9 cellular contexts compared by ENCODE assay signal in genomic region chr4:48194986-48195773, GRCh38.
DNase-seq lines count a peak whose midpoint lies in the region; ATAC-seq and TF ChIP-seq lines count a peak whose summit lies in the region.
"Had no signal": no experiment of that assay in that cellular context is flagged by ENCODE, and none has a peak within 500 bp of the region (broad histone marks: within the 10 kb centered on the region; RNA-seq: fewer than 3 reads in every experiment).

No MANE protein-coding gene starts in this region.

- H2BK120ac ChIP-seq in trophoblast cell (ENCODE audit: insufficient read depth, low read length, poor library complexity) = no peak overlapping the region

- no peaks in the 10 kb centered on the region for H3K27me3 Mint-ChIP-seq in activated T-helper 17 cell treated with anti-CD3 and anti-CD28 coated beads, Interleukin-2, amount 50 U/mL, for 72 hours
- H3K27me3 Mint-ChIP-seq in nephron progenitor cell (ENCODE audit: low read depth, poor library complexity) = peaks cover 2% of the 10 kb centered on the region

- H3K4ac ChIP-seq in trophoblast cell (ENCODE audit: low read depth, low read length) = no peak overlapping the region

- no peak overlapping the region for H4K12ac ChIP-seq in trophoblast cell (ENCODE audit: low read depth, low read length)

- peak; percentile 47 for DNase-seq in GM12865 (ENCODE audit: low read depth)
- DNase-seq in NCI-H1436 (lab: John Stamatoyannopoulos, UW) = peak; percentile 85
- DNase-seq in nephron progenitor cell = no peak
- no peak for DNase-seq in NCI-H2227 treated with DMSO at 0.1 percent for 48 hours (lab: John Stamatoyannopoulos, UW)
- no peak for DNase-seq in trophoblast cell
- no peak for DNase-seq in GM10266 (ENCODE audit: extremely low spot score)
- no peak for DNase-seq in HPDE6-E6E7 (ENCODE audit: extremely low spot score)

- ATAC-seq in activated T-helper 17 cell treated with anti-CD3 and anti-CD28 coated beads, Interleukin-2, amount 50 U/mL, for 72 hours (replicated peaks) = peak; percentile 42
- ATAC-seq: Panc1 had no signal

- H3K4me3 ChIP-seq in GM12865 (ENCODE audit: low read depth, low read length) (peak overlapping the region; percentile 70), trophoblast cell (ENCODE audit: low read depth, low read length) (no peak overlapping the region)

- no peaks in the 10 kb centered on the region for H3K9me3 ChIP-seq in trophoblast cell (ENCODE audit: insufficient read depth, low read depth, low read length)

- no peak overlapping the region for H2BK12ac ChIP-seq in trophoblast cell (ENCODE audit: low read length)

- H3K4me1 Mint-ChIP-seq in activated T-helper 17 cell treated with anti-CD3 and anti-CD28 coated beads, Interleukin-2, amount 50 U/mL, for 72 hours = no peaks in the 10 kb centered on the region
- H3K4me1 Mint-ChIP-seq in nephron progenitor cell = peaks cover 48% of the 10 kb centered on the region

- H4K91ac ChIP-seq in trophoblast cell (ENCODE audit: low read depth, low read length) = no peak overlapping the region

- H3K27ac Mint-ChIP-seq in activated T-helper 17 cell treated with anti-CD3 and anti-CD28 coated beads, Interleukin-2, amount 50 U/mL, for 72 hours = no peak overlapping the region
- H3K27ac Mint-ChIP-seq in nephron progenitor cell = peak overlapping the region; percentile 73

- no peaks in the 10 kb centered on the region for H3K79me2 ChIP-seq in trophoblast cell (ENCODE audit: control insufficient read depth, insufficient read depth, low read length, poor library complexity)

- no peak overlapping the region for H4K8ac ChIP-seq in trophoblast cell (ENCODE audit: low read depth, low read length)

- H3K9me3 Mint-ChIP-seq in activated T-helper 17 cell treated with anti-CD3 and anti-CD28 coated beads, Interleukin-2, amount 50 U/mL, for 72 hours = no peaks in the 10 kb centered on the region
- H3K9me3 Mint-ChIP-seq in nephron progenitor cell = no peaks in the 10 kb centered on the region

- no peak overlapping the region for H2BK5ac ChIP-seq in trophoblast cell (ENCODE audit: low read depth, low read length, poor library complexity)

- no peaks in the 10 kb centered on the region for H3K79me1 ChIP-seq in trophoblast cell (ENCODE audit: low read length)

- no peaks in the 10 kb centered on the region for H3K36me3 ChIP-seq in trophoblast cell (ENCODE audit: control insufficient read depth in 1 of 2, insufficient read depth in 2 of 2, low read length in 2 of 2)

- H2AK5ac ChIP-seq in trophoblast cell (ENCODE audit: low read length) = no peak overlapping the region

- TF ChIP-seq CTCF in GM12865 (IDR thresholded peaks at IDR 0.05; ENCODE audit: insufficient read depth, low read depth, low read length, missing control alignments) (no peak), nephron progenitor cell (IDR thresholded peaks at IDR 0.05) (no peak), GM10266 (IDR thresholded peaks at IDR 0.05; ENCODE audit: control insufficient read depth, insufficient read depth, low read depth, missing control alignments) (no peak)

- H3K4me3 Mint-ChIP-seq in activated T-helper 17 cell treated with anti-CD3 and anti-CD28 coated beads, Interleukin-2, amount 50 U/mL, for 72 hours = no peak overlapping the region
- no peak overlapping the region for H3K4me3 Mint-ChIP-seq in nephron progenitor cell

- no peak overlapping the region for H2AFZ ChIP-seq in trophoblast cell (ENCODE audit: insufficient read depth, low read length, poor library complexity)

- H3K14ac ChIP-seq in trophoblast cell (ENCODE audit: low read length) = no peak overlapping the region

- no peak overlapping the region for H3K23ac ChIP-seq in trophoblast cell (ENCODE audit: low read length)

- H3K4me1 ChIP-seq in trophoblast cell (ENCODE audit: control insufficient read depth in 1 of 2, insufficient read depth in 2 of 2, low read length in 2 of 2) = no peaks in the 10 kb centered on the region

- WGBS in trophoblast cell (ENCODE audit: extremely low coverage, insufficient coverage, insufficient read length) = 100% methylated on average over 1 of the region's 4 CpGs

- no peak overlapping the region for H3K18ac ChIP-seq in trophoblast cell (ENCODE audit: low read length)

- H3K4me2 ChIP-seq in trophoblast cell (ENCODE audit: low read length) = no peak overlapping the region

- no peak overlapping the region for H3K27ac ChIP-seq in trophoblast cell (ENCODE audit: low read depth, low read length)

- H3K36me3 Mint-ChIP-seq in activated T-helper 17 cell treated with anti-CD3 and anti-CD28 coated beads, Interleukin-2, amount 50 U/mL, for 72 hours (ENCODE audit: low read depth) = no peaks in the 10 kb centered on the region
- H3K36me3 Mint-ChIP-seq in nephron progenitor cell (ENCODE audit: low read depth) = no peaks in the 10 kb centered on the region

- H3K27me3 ChIP-seq in trophoblast cell (ENCODE audit: insufficient read depth, low read length) = no peaks in the 10 kb centered on the region

- H3K9ac ChIP-seq in trophoblast cell (ENCODE audit: low read length) = no peak overlapping the region

Comparison
In these comparisons a context has a peak if more than half of its experiments do, and no peak if none do; other contexts are left out.
1. DNase-seq: peak in GM12865 (single experiment) and NCI-H1436 (single experiment); none in nephron progenitor cell (single experiment), NCI-H2227 treated with DMSO at 0.1 percent for 48 hours (single experiment), trophoblast cell (0 of 2), GM10266 (single experiment) and HPDE6-E6E7 (single experiment).